Comparison of ENCODE assay signal across 1 cellular context in genomic region chr4:161841759-161842158, GRCh38.
TF ChIP-seq lines count a peak whose summit lies in the region.

No MANE protein-coding gene starts in this region.

TF ChIP-seq in GM12878, 131 proteins besides CTCF, POLR2A, EP300 and RAD21 (continued from another document):
- TF ChIP-seq ZBTB4 (CRISPR knock-in tag; IDR thresholded peaks at IDR 0.05) (no peak), ATF7 (IDR thresholded peaks at IDR 0.05; ENCODE audit: low read depth) (no peak), IKZF1 (conservative IDR thresholded peaks at IDR 0.05) (no peak), KDM1A (IDR thresholded peaks at IDR 0.05; ENCODE audit: borderline replicate concordance) (no peak), PRDM15 (CRISPR knock-in tag; IDR thresholded peaks at IDR 0.05) (no peak), RCOR1 (conservative IDR thresholded peaks at IDR 0.05; ENCODE audit: low read depth, low read length) (no peak), YY1 (IDR thresholded peaks at IDR 0.05; ENCODE audit: low read depth, low read length) (no peak), GATAD2B (conservative IDR thresholded peaks at IDR 0.05; ENCODE audit: low read depth) (no peak), ZNF384 (IDR thresholded peaks at IDR 0.05; ENCODE audit: borderline replicate concordance, low read depth, low read length) (no peak), PKNOX1 (IDR thresholded peaks at IDR 0.05) (no peak)
